Comparison of ENCODE assay signal across 13 cellular contexts in genomic region chr2:3492951-3493609, GRCh38. TPM values are rescaled to one million over a fixed set of nuclear protein-coding genes. Genes with fewer than 3 reads are reported as not detected.
DNase-seq lines count a peak whose midpoint lies in the region; ATAC-seq and TF ChIP-seq lines count a peak whose summit lies in the region.
"Had no signal": no experiment of that assay in that cellular context is flagged by ENCODE, and none has a peak within 500 bp of the region (broad histone marks: within the 10 kb centered on the region; RNA-seq: fewer than 3 reads in every experiment).

No MANE protein-coding gene starts in this region.

- WGBS in lung, 2 donors = 76 to 77% methylated on average over 29 of the region's 29 CpGs

- no peaks in the 10 kb centered on the region for H3K9me3 Mint-ChIP-seq in type B pancreatic cell
- H3K9me3 Mint-ChIP-seq: stimulated activated naive CD8-positive, alpha-beta T cell treated with anti-CD3 and anti-CD28 coated beads, Interleukin-15, Interleukin-2, amounts not matched to agents 100 ng/mL and 50 ng/mL, for 24 hours had no signal

- DNase-seq in MG63 (peak; percentile 45), cardiac fibroblast (ENCODE audit: low read depth in 2 of 2) (peak; percentile 90 to 91), lung (ENCODE audit: low spot score) (no peak), type B pancreatic cell (ENCODE audit: extremely low spot score, unreplicated experiment) (no peak), DMS 273 treated with DMSO at 0.1 percent for 48 hours (lab: John Stamatoyannopoulos, UW) (no peak), COLO829 (ENCODE audit: low spot score) (no peak)
- DNase-seq: GF-D8, NCI-H748 treated with DMSO at 0.1 percent for 48 hours had no signal

- H3K4me3 Mint-ChIP-seq in type B pancreatic cell = no peak overlapping the region
- H3K4me3 Mint-ChIP-seq: stimulated activated naive CD8-positive, alpha-beta T cell treated with anti-CD3 and anti-CD28 coated beads, Interleukin-15, Interleukin-2, amounts not matched to agents 100 ng/mL and 50 ng/mL, for 24 hours had no signal

- H3K9me3 ChIP-seq in MG63 (no peaks in the 10 kb centered on the region), lung (ENCODE audit: control insufficient read depth in 2 of 2, insufficient read depth in 1 of 2, low read length in 1 of 2) (no peaks in the 10 kb centered on the region)
- H3K9me3 ChIP-seq: lower lobe of right lung had no signal

- no peaks in the 10 kb centered on the region for H3K27me3 Mint-ChIP-seq in type B pancreatic cell
- H3K27me3 Mint-ChIP-seq: stimulated activated naive CD8-positive, alpha-beta T cell treated with anti-CD3 and anti-CD28 coated beads, Interleukin-15, Interleukin-2, amounts not matched to agents 100 ng/mL and 50 ng/mL, for 24 hours had no signal

- ATAC-seq in lung (ENCODE audit: insufficient read depth, low FRiP score) = peak; percentile 27
- ATAC-seq in HG03432 (IDR thresholded peaks at IDR 0.05; ENCODE audit: unreplicated experiment) = no peak

- no peak overlapping the region for H3K4me3 ChIP-seq in MG63
- no peak overlapping the region for H3K4me3 ChIP-seq in cardiac fibroblast (replicated peaks in 1 of 2; ENCODE audit: low read depth in 2 of 2, low read length in 2 of 2)
- no peak overlapping the region for H3K4me3 ChIP-seq in lung

- no peak overlapping the region for H3K27ac ChIP-seq in lung (ENCODE audit: low read depth in 1 of 2, low read length in 1 of 2)
- H3K27ac ChIP-seq: epithelial cell of prostate, KMS-11, lower lobe of right lung had no signal

- H3K36me3 Mint-ChIP-seq in type B pancreatic cell = peaks cover 14% of the 10 kb centered on the region

- no peaks in the 10 kb centered on the region for H3K4me1 ChIP-seq in lung (ENCODE audit: control insufficient read depth in 2 of 2, insufficient read depth in 2 of 2, low read length in 2 of 2)
- H3K4me1 ChIP-seq: lower lobe of right lung had no signal

- peak overlapping the region; percentile 32 for H3K27ac Mint-ChIP-seq in type B pancreatic cell
- H3K27ac Mint-ChIP-seq: stimulated activated naive CD8-positive, alpha-beta T cell treated with anti-CD3 and anti-CD28 coated beads, Interleukin-15, Interleukin-2, amounts not matched to agents 100 ng/mL and 50 ng/mL, for 24 hours had no signal

- peaks cover 10% of the 10 kb centered on the region for H3K4me1 Mint-ChIP-seq in type B pancreatic cell (ENCODE audit: unreplicated experiment)

- TF ChIP-seq CTCF in cardiac fibroblast (IDR thresholded peaks at IDR 0.05; ENCODE audit: low read depth, low read length) = no peak
- no peak for TF ChIP-seq CTCF in lung (IDR thresholded peaks at IDR 0.05; ENCODE audit: control extremely low read depth, extremely low read depth)
- TF ChIP-seq CTCF in type B pancreatic cell (conservative IDR thresholded peaks at IDR 0.05) = no peak

- peaks cover 10% of the 10 kb centered on the region for H3K36me3 ChIP-seq in MG63
- H3K36me3 ChIP-seq in lung (ENCODE audit: control insufficient read depth in 2 of 2, insufficient read depth in 2 of 2, low read length in 2 of 2) = peaks cover 7 to 8% of the 10 kb centered on the region in 2 donors

- H3K27me3 ChIP-seq in MG63 = no peaks in the 10 kb centered on the region
- no peaks in the 10 kb centered on the region for H3K27me3 ChIP-seq in lung (ENCODE audit: control insufficient read depth, insufficient read depth)

RNA-seq across cellular contexts. Expression of gene ADI1, which starts 26.3 kb away (rescaled TPM):
- 75.8 and 78.9 TPM in 2 replicates for total RNA-seq in MG63 (2014; rRNA removed; shearing (Covaris generic); ENCODE audit: low replicate concordance)
- 10 to 100 TPM; 52.5 to 65.2 TPM for total RNA-seq in lung
- polyA plus RNA-seq in lung = 10 to 100 TPM; 46.8 to 59.3 TPM
- 40.0 and 54.7 TPM in 2 replicates for total RNA-seq in type B pancreatic cell (ENCODE audit: low replicate concordance)

Comparison
In these comparisons a context has a peak if more than half of its experiments do, and no peak if none do; other contexts are left out.
1. DNase-seq: peak in MG63 (single experiment) and cardiac fibroblast (2 of 2); none in lung (single experiment), type B pancreatic cell (single experiment), DMS 273 treated with DMSO at 0.1 percent for 48 hours (single experiment) and COLO829 (single experiment).